ENCODE assay signal across 8 cellular contexts in the genomic region with DNA sequence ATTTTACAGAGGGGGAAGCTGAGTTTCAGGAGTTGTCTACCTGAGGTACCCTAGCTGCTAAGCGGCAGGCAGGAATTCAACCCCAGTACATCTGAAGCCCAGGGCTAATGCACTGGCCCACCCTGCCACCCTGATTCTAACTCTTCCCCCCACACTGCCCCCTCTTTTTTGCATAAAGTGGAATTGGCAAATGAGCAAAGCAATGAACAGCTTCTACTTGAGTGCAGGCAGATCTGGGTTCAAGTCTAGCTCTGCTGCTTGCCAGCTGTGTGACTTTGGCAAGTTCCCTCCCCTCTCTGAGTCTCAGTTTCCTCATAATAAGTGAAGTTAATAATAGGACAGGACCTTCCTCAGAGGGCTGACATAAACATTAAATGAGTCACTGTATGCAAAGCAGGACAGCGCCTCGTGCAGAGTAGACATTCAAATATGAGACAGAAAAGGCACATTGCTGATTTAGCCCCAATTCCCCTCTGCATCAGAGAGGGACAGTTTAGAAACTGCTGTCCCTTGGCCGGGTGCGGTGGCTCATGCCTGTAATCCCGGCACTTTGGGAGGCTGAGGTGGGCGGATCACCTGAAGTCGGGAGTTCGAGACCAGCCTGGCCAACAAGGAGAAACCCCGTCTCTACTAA. TPM values are rescaled to one million over a fixed set of nuclear protein-coding genes. Genes with fewer than 3 reads are reported as not detected.
DNase-seq lines count a peak whose midpoint lies in the region; ATAC-seq and TF ChIP-seq lines count a peak whose summit lies in the region.

No MANE protein-coding gene starts in this region.

- H3K27me3 Mint-ChIP-seq in activated naive CD4-positive, alpha-beta T cell treated with anti-CD3 and anti-CD28 coated beads for 36 hours (ENCODE audit: low read depth), result no peaks in the 10 kb centered on the region

- H3K4me3 ChIP-seq in Peyer's patch, result no peak overlapping the region
- no peak overlapping the region for H3K4me3 ChIP-seq in fibroblast of pulmonary artery (replicated peaks; ENCODE audit: low read depth, low read length)

- no peaks in the 10 kb centered on the region for H3K36me3 Mint-ChIP-seq in activated naive CD4-positive, alpha-beta T cell treated with anti-CD3 and anti-CD28 coated beads for 36 hours (ENCODE audit: low read depth)

- no peak overlapping the region for H3K4me3 Mint-ChIP-seq in activated naive CD4-positive, alpha-beta T cell treated with anti-CD3 and anti-CD28 coated beads for 36 hours

- intact Hi-C loops in activated naive CD4-positive, alpha-beta T cell treated with anti-CD3 and anti-CD28 coated beads for 36 hours (cut with micrococcal nuclease), result loop anchor here (1.0 to 10.0 kb wide), 3 partner anchors 48 to 1908 kb away; a partner anchor contains a TSS

- peaks cover 89% of the 10 kb centered on the region for H3K4me1 Mint-ChIP-seq in activated naive CD4-positive, alpha-beta T cell treated with anti-CD3 and anti-CD28 coated beads for 36 hours (ENCODE audit: low read depth)

- CTCF ChIA-PET in activated naive CD4-positive, alpha-beta T cell treated with anti-CD3 and anti-CD28 coated beads for 36 hours (lab: Charles Lee), result interaction anchor here (0.7 to 1.9 kb wide), 3 partner anchors 17 to 86 kb away, joined by 4 to 7 read pairs (median 6); no protein-coding TSS in a partner anchor

- TF ChIP-seq CTCF in Peyer's patch (IDR thresholded peaks at IDR 0.05) (no peak), fibroblast of pulmonary artery (IDR thresholded peaks at IDR 0.05; ENCODE audit: low read length, missing control alignments) (no peak)

- H3K27me3 ChIP-seq in Peyer's patch, result no peaks in the 10 kb centered on the region

- H3K27ac ChIP-seq in Peyer's patch, result peak overlapping the region; percentile 54 to 76 (median 68)

- no peaks in the 10 kb centered on the region for H3K36me3 ChIP-seq in Peyer's patch

- no peaks in the 10 kb centered on the region for H3K9me3 Mint-ChIP-seq in activated naive CD4-positive, alpha-beta T cell treated with anti-CD3 and anti-CD28 coated beads for 36 hours

- ATAC-seq in HG02938 (IDR thresholded peaks at IDR 0.05; ENCODE audit: unreplicated experiment), result peak; percentile 57

- no peaks in the 10 kb centered on the region for H3K9me3 ChIP-seq in Peyer's patch

- peak overlapping the region; percentile 79 for H3K27ac Mint-ChIP-seq in activated naive CD4-positive, alpha-beta T cell treated with anti-CD3 and anti-CD28 coated beads for 36 hours

- peak; percentile 56 for DNase-seq in activated naive CD4-positive, alpha-beta T cell treated with anti-CD3 and anti-CD28 coated beads for 36 hours
- no peak for DNase-seq in activated naive CD4-positive, alpha-beta T cell (lab: John Stamatoyannopoulos, UW)
- DNase-seq in Peyer's patch (peak in 2 of 3 donors; percentile 74 to 75), fibroblast of pulmonary artery (ENCODE audit: low read depth) (peak; percentile 59), AG20443 (ENCODE audit: low spot score) (no peak), NCI-H146 treated with DMSO at 0.1 percent for 48 hours (lab: John Stamatoyannopoulos, UW; ENCODE audit: unreplicated experiment) (no peak), 8988T (no peak)

- H3K4me1 ChIP-seq in Peyer's patch, result peaks cover 0 to 57% (median 44%) of the 10 kb centered on the region in 4 donors

- TF ChIP-seq POLR2A in Peyer's patch (IDR thresholded peaks at IDR 0.05), result no peak

RNA-seq across cellular contexts. Expression of a gene that starts 4.7 kb away (rescaled TPM):
- total RNA-seq in activated naive CD4-positive, alpha-beta T cell treated with anti-CD3 and anti-CD28 coated beads for 36 hours, result 10 to 100 TPM; 54.6 to 54.9 TPM
- 10 to 100 TPM in 1 of 4 donors, 1 to 10 TPM in 3; 1.6 to 25.6 (median 5.0) TPM for total RNA-seq in Peyer's patch

Comparison
In these comparisons a context has a peak if more than half of its experiments do, and no peak if none do; other contexts are left out.
1. DNase-seq: peak in activated naive CD4-positive, alpha-beta T cell treated with anti-CD3 and anti-CD28 coated beads for 36 hours (single experiment), Peyer's patch (2 of 3) and fibroblast of pulmonary artery (single experiment); none in activated naive CD4-positive, alpha-beta T cell (0 of 4), AG20443 (single experiment), NCI-H146 treated with DMSO at 0.1 percent for 48 hours (single experiment) and 8988T (single experiment).